ENCODE assay signal across 25 cellular contexts in the genomic region with DNA sequence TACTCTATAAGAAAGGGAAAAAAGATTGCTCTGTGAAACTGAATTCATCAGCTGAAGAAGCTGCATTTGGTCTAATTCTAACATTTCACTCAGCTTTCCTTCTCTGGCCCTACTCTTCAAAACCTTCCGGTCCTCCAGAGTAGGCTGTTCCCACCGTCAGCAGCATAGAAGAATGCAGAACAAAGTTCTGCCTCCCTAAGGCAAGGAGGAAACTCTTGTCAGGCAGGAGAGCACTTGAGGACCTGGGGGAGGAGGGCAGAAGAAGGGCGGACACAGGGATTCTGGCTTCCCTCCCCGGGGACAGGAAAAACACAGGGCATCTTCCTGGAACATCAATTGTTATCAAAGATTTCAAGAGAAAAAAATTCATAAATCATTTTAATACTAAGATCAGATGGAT.
DNase-seq lines count a peak whose midpoint lies in the region; ATAC-seq, FAIRE-seq and TF ChIP-seq lines count a peak whose summit lies in the region.
"Had no signal": no experiment of that assay in that cellular context is flagged by ENCODE, and none has a peak within 500 bp of the region (broad histone marks: within the 10 kb centered on the region; RNA-seq: fewer than 3 reads in every experiment).

No MANE protein-coding gene starts in this region.

- H2AFZ ChIP-seq in IMR-90 (replicated peaks; ENCODE audit: low read length, poor library complexity) (no peak overlapping the region), K562 (ENCODE audit: low read depth, low read length) (no peak overlapping the region)
- H2AFZ ChIP-seq: GM23338 had no signal

- H3K27me3 ChIP-seq in IMR-90 (ENCODE audit: control insufficient read depth, insufficient read depth, low read length), result peaks cover 35% of the 10 kb centered on the region
- H3K27me3 ChIP-seq in K562 (ENCODE audit: control insufficient read depth in 2 of 2, insufficient read depth in 2 of 2, low read length in 2 of 2), result peaks cover 38 to 59% of the 10 kb centered on the region in 2 experiments
- no peaks in the 10 kb centered on the region for H3K27me3 ChIP-seq in lung (ENCODE audit: control insufficient read depth, insufficient read depth)
- H3K27me3 ChIP-seq: BLaER1 had no signal

- peaks cover 5% of the 10 kb centered on the region; the same call in 1 of the 2 replicates for H4K20me1 ChIP-seq in IMR-90 (ENCODE audit: insufficient read depth, low read length)
- H4K20me1 ChIP-seq in K562 (replicated peaks; ENCODE audit: control insufficient read depth, insufficient read depth, low read length), result no peaks in the 10 kb centered on the region; the same call in 1 of the 2 replicates
- H4K20me1 ChIP-seq: BLaER1 had no signal

- peaks cover 10% of the 10 kb centered on the region for H3K4me1 ChIP-seq in IMR-90 (ENCODE audit: control insufficient read depth, insufficient read depth, low read length)
- H3K4me1 ChIP-seq in K562 (replicated peaks in 1 of 2; ENCODE audit: control insufficient read depth in 2 of 2, insufficient read depth in 2 of 2, low read length in 2 of 2), result no peaks in the 10 kb centered on the region
- H3K4me1 ChIP-seq in lung (ENCODE audit: control insufficient read depth in 2 of 2, insufficient read depth in 2 of 2, low read length in 2 of 2), result no peaks in the 10 kb centered on the region

- CTCF ChIA-PET in IMR-90 (lab: Yijun Ruan, JAX) (no interaction called here), K562 (lab: Yijun Ruan, JAX; ENCODE audit: low intra/inter-chr PET ratio) (no interaction called here)

- dilution Hi-C loops in IMR-90 (cut with HindIII; ENCODE audit: low sequenced_read_pairs, unreplicated experiment), result no loop called here

- H4K8ac ChIP-seq in IMR-90 (ENCODE audit: low read depth in 2 of 2, low read length in 2 of 2), result no peak overlapping the region

- no peak overlapping the region for H3K56ac ChIP-seq in IMR-90 (ENCODE audit: extremely low read depth, insufficient read depth, low read length)

- no peak for TF ChIP-seq RAD21 in IMR-90 (IDR thresholded peaks at IDR 0.05; ENCODE audit: low read length)
- no peak for TF ChIP-seq RAD21 in K562 (CRISPR knock-in tag; conservative IDR thresholded peaks at IDR 0.05 in 1 of 2, IDR thresholded peaks at IDR 0.05 in 1 of 2)

- no peak overlapping the region for H3K9ac ChIP-seq in IMR-90 (ENCODE audit: low read depth, low read length)
- no peak overlapping the region for H3K9ac ChIP-seq in K562 (ENCODE audit: insufficient read depth in 1 of 2, low read depth in 2 of 2, low read length in 2 of 2)
- H3K9ac ChIP-seq: BLaER1 had no signal

- H3K4me2 ChIP-seq in IMR-90 (ENCODE audit: low read depth, low read length) (no peak overlapping the region), K562 (ENCODE audit: insufficient read depth, low read length) (no peak overlapping the region)
- H3K4me2 ChIP-seq: A549, BLaER1, GM23338 had no signal

- TF ChIP-seq EP300 in K562 (IDR thresholded peaks at IDR 0.05; ENCODE audit: low read length), result no peak

- intact Hi-C loops in IMR-90 (cut with micrococcal nuclease), result no loop called here
- intact Hi-C loops in K562 (cut with micrococcal nuclease), result no loop called here
- intact Hi-C loops in posterior vena cava (cut with DNase I), result no loop called here

- H3K23ac ChIP-seq in IMR-90 (ENCODE audit: low read depth, low read length), result no peak overlapping the region

- H3K9me1 ChIP-seq in IMR-90 (ENCODE audit: insufficient read depth, low read length) (peaks cover 7% of the 10 kb centered on the region), K562 (ENCODE audit: control insufficient read depth, insufficient read depth, low read length) (no peaks in the 10 kb centered on the region)

- no peak for ATAC-seq in IMR-90 (ENCODE audit: low read depth)
- ATAC-seq in K562, result no peak
- peak; percentile 53 for ATAC-seq in lung (ENCODE audit: insufficient read depth, low FRiP score)
- no peak for ATAC-seq in GM21723 (IDR thresholded peaks at IDR 0.05; ENCODE audit: unreplicated experiment)
- ATAC-seq: A549, GM23338 had no signal

- H3K4me3 ChIP-seq in IMR-90 (ENCODE audit: insufficient read depth, low read depth, low read length) (no peak overlapping the region), K562 (no peak overlapping the region), lung (no peak overlapping the region)
- H3K4me3 ChIP-seq: A549, BLaER1, GM12878, GM23338 had no signal

- no peak overlapping the region for H2BK20ac ChIP-seq in IMR-90 (ENCODE audit: low read depth, low read length)

- BruUV-seq in IMR-90 (replicated peaks; lab: Mats Ljungman, UMichigan) (no TSS peak), K562 (replicated peaks; lab: Mats Ljungman, UMichigan) (no TSS peak)

- POLR2A ChIA-PET in IMR-90 (lab: Charles Lee; ENCODE audit: unreplicated experiment) (no interaction called here), K562 (lab: Yijun Ruan, JAX) (interaction anchor here (1.3 kb wide), 1 partner anchor 10 kb away, joined by 3 read pairs; no protein-coding TSS in a partner anchor)

- in situ Hi-C loops in IMR-90 (cut with MboI; ENCODE audit: low sequenced_read_pairs), result no loop called here
- in situ Hi-C loops in K562 (cut with MboI), result no loop called here

- no peaks in the 10 kb centered on the region for H3K79me2 ChIP-seq in K562 (ENCODE audit: control insufficient read depth, insufficient read depth, low read length)

- H2BK15ac ChIP-seq in IMR-90 (ENCODE audit: low read depth, low read length), result no peak overlapping the region

- H3K4ac ChIP-seq in IMR-90 (ENCODE audit: low read depth, low read length), result no peak overlapping the region

- no peak overlapping the region for H2BK5ac ChIP-seq in IMR-90 (ENCODE audit: low read depth, low read length, poor library complexity, severe bottlenecking)

- FAIRE-seq in K562 (lab: Jason Lieb, UNC), result no peak
- FAIRE-seq: A549, D721Med, GM12878, GM19239 had no signal

- no peak overlapping the region for H3K18ac ChIP-seq in IMR-90 (ENCODE audit: low read depth, low read length)

- no CpG with 5 or more reads among the region's 4 CpGs for WGBS in IMR-90 (ENCODE audit: extremely low coverage in 2 of 2, insufficient read length in 1 of 2), 2 experiments
- 0% methylated on average over 4 of the region's 4 CpGs for WGBS in K562 (ENCODE audit: insufficient coverage, low coverage, missing lambda C conversion rate)
- WGBS in lung, 2 donors, result 34 to 35% methylated on average over 4 of the region's 4 CpGs

- no peak overlapping the region for H2AK5ac ChIP-seq in IMR-90 (ENCODE audit: low read depth, low read length)

- no peak overlapping the region for H4K91ac ChIP-seq in IMR-90 (ENCODE audit: insufficient read depth, low read depth, low read length)

- TF ChIP-seq POLR2A in IMR-90 (IDR thresholded peaks at IDR 0.05; ENCODE audit: low read depth, low read length), result no peak
- no peak for TF ChIP-seq POLR2A in K562 (conservative IDR thresholded peaks at IDR 0.05)

- H3K14ac ChIP-seq in IMR-90 (replicated peaks; ENCODE audit: low read depth, low read length), result no peak overlapping the region

- no peak for TF ChIP-seq CTCF in IMR-90 (conservative IDR thresholded peaks at IDR 0.05; ENCODE audit: low read depth, low read length)
- TF ChIP-seq CTCF in K562 (IDR thresholded peaks at IDR 0.05 in 2 of 3, conservative IDR thresholded peaks at IDR 0.05 in 1 of 3; ENCODE audit: insufficient read depth in 2 of 3, low read depth in 1 of 3, low read length in 3 of 3), result no peak
- TF ChIP-seq CTCF in lung (IDR thresholded peaks at IDR 0.05; ENCODE audit: control extremely low read depth, extremely low read depth), result no peak
- no peak for TF ChIP-seq CTCF in GM20000 (IDR thresholded peaks at IDR 0.05; ENCODE audit: extremely low read depth, missing control alignments)

- DNase-seq in IMR-90 (no peak), K562 (ENCODE audit: extremely low read depth in 1 of 4, low spot score in 3 of 4) (no peak), lung (ENCODE audit: low spot score) (peak; percentile 59), posterior vena cava (ENCODE audit: low spot score) (peak; percentile 15), GM20000 (ENCODE audit: low spot score) (no peak), ecto neural progenitor cell (ENCODE audit: low spot score) (no peak)
- DNase-seq in activated CD4-positive, alpha-beta T cell treated with anti-CD3 and anti-CD28 coated beads for 48 hours, result no peak
- DNase-seq: 8988T; ACHN; CD4-positive, CD25-positive, alpha-beta regulatory T cell; CD8-positive, alpha-beta memory T cell; DMS 273 treated with DMSO at 0.1 percent for 48 hours; DMS79; EL; GDM1; H9; HFFc6 had no signal

- no peaks in the 10 kb centered on the region for H3K79me1 ChIP-seq in IMR-90 (ENCODE audit: low read depth in 1 of 2, low read length in 2 of 2)

- H3K27ac ChIP-seq in IMR-90 (ENCODE audit: insufficient read depth, low read length) (no peak overlapping the region), K562 (ENCODE audit: extremely low read depth, low read depth, low read length) (no peak overlapping the region), lung (ENCODE audit: low read depth in 1 of 2, low read length in 1 of 2) (no peak overlapping the region)
- H3K27ac ChIP-seq: A549, BLaER1, C4-2B had no signal

- H3K9me3 ChIP-seq in IMR-90 (ENCODE audit: control insufficient read depth, insufficient read depth, low read length) (no peaks in the 10 kb centered on the region), K562 (replicated peaks; ENCODE audit: control insufficient read depth, insufficient read depth, low read depth, low read length) (no peaks in the 10 kb centered on the region), lung (ENCODE audit: control insufficient read depth in 2 of 2, insufficient read depth in 1 of 2, low read length in 1 of 2) (peaks cover 0 to 1% of the 10 kb centered on the region in 2 donors)
- H3K9me3 ChIP-seq: A549, BLaER1 had no signal

- H2BK120ac ChIP-seq in IMR-90 (ENCODE audit: low read depth, low read length), result no peak overlapping the region

- no peaks in the 10 kb centered on the region for H3K36me3 ChIP-seq in IMR-90 (ENCODE audit: control insufficient read depth, insufficient read depth, low read length)
- no peaks in the 10 kb centered on the region for H3K36me3 ChIP-seq in K562 (ENCODE audit: control insufficient read depth, insufficient read depth, low read length)
- H3K36me3 ChIP-seq in lung (ENCODE audit: control insufficient read depth in 2 of 2, insufficient read depth in 2 of 2, low read length in 2 of 2), result no peaks in the 10 kb centered on the region
- H3K36me3 ChIP-seq: BLaER1 had no signal

- peak overlapping the region; percentile 17 for H2AK9ac ChIP-seq in IMR-90 (replicated peaks; ENCODE audit: low read depth, low read length, poor library complexity)

- H4K5ac ChIP-seq in IMR-90 (ENCODE audit: low read depth, low read length), result no peak overlapping the region

TF ChIP-seq in IMR-90, 13 proteins besides CTCF, POLR2A, EP300 and RAD21 (continues in another document):
- no peak for TF ChIP-seq RFX5 (IDR thresholded peaks at IDR 0.05; ENCODE audit: low read depth, low read length)
- TF ChIP-seq BHLHE40 (IDR thresholded peaks at IDR 0.05; ENCODE audit: low read depth, low read length), result no peak
- no peak for TF ChIP-seq RCOR1 (IDR thresholded peaks at IDR 0.05; ENCODE audit: insufficient replicate concordance, low read length)
- no peak for TF ChIP-seq CHD1 (IDR thresholded peaks at IDR 0.05; ENCODE audit: low read depth, low read length)

TF ChIP-seq in K562, 482 proteins besides CTCF, POLR2A, EP300 and RAD21:
- peak; percentile 21 for TF ChIP-seq CBX2 (IDR thresholded peaks at IDR 0.05; ENCODE audit: insufficient read depth, low read length, poor library complexity, severe bottlenecking)
- no peak for TF ChIP-seq MEF2A (IDR thresholded peaks at IDR 0.05; ENCODE audit: control insufficient read depth, low read depth, low read length)
TF ChIP-seq in K562: peak in this region for 1.

Comparison
In these comparisons a context has a peak if more than half of its experiments do, and no peak if none do; other contexts are left out.
1. DNase-seq: peak in lung (single experiment) and posterior vena cava (single experiment); none in IMR-90 (single experiment), K562 (0 of 4), GM20000 (single experiment), activated CD4-positive, alpha-beta T cell treated with anti-CD3 and anti-CD28 coated beads for 48 hours (single experiment) and ecto neural progenitor cell (single experiment).